ENCODE assay signal across 12 cellular contexts in the genomic region with DNA sequence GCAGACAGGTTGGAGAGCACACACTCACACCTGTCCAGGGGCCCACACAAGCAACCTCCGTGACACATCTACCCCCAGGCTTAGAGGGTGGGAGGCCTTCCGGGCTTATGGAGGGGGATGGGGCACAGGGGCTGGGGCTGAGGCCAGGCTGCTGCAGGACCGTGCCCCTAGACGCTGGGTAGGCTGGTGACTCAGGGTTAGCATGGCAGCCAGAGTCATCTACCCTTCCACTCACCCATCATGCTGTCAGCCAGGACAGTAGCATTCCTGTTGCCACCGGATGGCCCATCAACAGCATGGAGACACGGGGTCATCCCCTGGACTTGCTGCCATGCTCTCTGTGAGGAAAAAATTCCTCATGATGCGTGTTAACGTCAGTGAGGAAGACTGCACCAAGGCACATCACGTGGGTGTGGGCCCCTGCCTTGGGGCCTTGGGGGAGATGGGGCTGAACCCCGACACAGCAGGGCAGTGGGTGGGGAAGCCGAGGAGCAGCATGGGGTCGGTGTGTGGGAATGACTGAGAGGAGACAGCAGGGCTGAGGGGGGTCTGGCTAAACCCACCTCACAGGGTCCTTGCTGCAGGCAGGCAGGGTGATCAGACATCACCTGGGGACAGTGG. TPM values are rescaled to one million over a fixed set of nuclear protein-coding genes. Genes with fewer than 3 reads are reported as not detected.
DNase-seq lines count a peak whose midpoint lies in the region; ATAC-seq and TF ChIP-seq lines count a peak whose summit lies in the region.
"Had no signal": no experiment of that assay in that cellular context is flagged by ENCODE, and none has a peak within 500 bp of the region (broad histone marks: within the 10 kb centered on the region; RNA-seq: fewer than 3 reads in every experiment).

No MANE protein-coding gene starts in this region.

- BruUV-seq in IMR-90 (replicated peaks; lab: Mats Ljungman, UMichigan), result no TSS peak

- ATAC-seq in IMR-90 (ENCODE audit: low read depth) (no peak), HG03139 (IDR thresholded peaks at IDR 0.05; ENCODE audit: unreplicated experiment) (no peak)

- H2BK20ac ChIP-seq in IMR-90 (ENCODE audit: low read depth, low read length), result no peak overlapping the region

- H4K5ac ChIP-seq in IMR-90 (ENCODE audit: low read depth, low read length), result no peak overlapping the region

- H2AK5ac ChIP-seq in IMR-90 (ENCODE audit: low read depth, low read length), result no peak overlapping the region

- no peak overlapping the region for H3K14ac ChIP-seq in IMR-90 (replicated peaks; ENCODE audit: low read depth, low read length)

- H3K9me3 ChIP-seq in IMR-90 (ENCODE audit: control insufficient read depth, insufficient read depth, low read length), result no peaks in the 10 kb centered on the region
- H3K9me3 ChIP-seq: sigmoid colon had no signal

- H3K18ac ChIP-seq in IMR-90 (ENCODE audit: low read depth, low read length), result no peak overlapping the region

- H3K36me3 Mint-ChIP-seq in chondrocyte (ENCODE audit: low read depth), result no peaks in the 10 kb centered on the region
- no peaks in the 10 kb centered on the region for H3K36me3 Mint-ChIP-seq in nephron (ENCODE audit: low read depth)

- 89% methylated on average over 3 of the region's 12 CpGs; no CpG with 5 or more reads in 1 of the 2 experiments for WGBS in IMR-90 (ENCODE audit: extremely low coverage in 2 of 2, insufficient read length in 1 of 2), 2 experiments

- no peaks in the 10 kb centered on the region for H4K20me1 ChIP-seq in IMR-90 (ENCODE audit: insufficient read depth, low read length)

- CTCF ChIA-PET in IMR-90 (lab: Yijun Ruan, JAX), result no interaction called here

- in situ Hi-C loops in IMR-90 (cut with MboI; ENCODE audit: low sequenced_read_pairs), result no loop called here

- H3K36me3 ChIP-seq in IMR-90 (ENCODE audit: control insufficient read depth, insufficient read depth, low read length), result no peaks in the 10 kb centered on the region
- H3K36me3 ChIP-seq: sigmoid colon had no signal

- no peak overlapping the region for H3K56ac ChIP-seq in IMR-90 (ENCODE audit: extremely low read depth, insufficient read depth, low read length)

- H3K23ac ChIP-seq in IMR-90 (ENCODE audit: low read depth, low read length), result no peak overlapping the region

- no peak overlapping the region for H2AK9ac ChIP-seq in IMR-90 (replicated peaks; ENCODE audit: low read depth, low read length, poor library complexity)

- H3K9me1 ChIP-seq in IMR-90 (ENCODE audit: insufficient read depth, low read length), result no peaks in the 10 kb centered on the region

- no peak overlapping the region for H3K27ac Mint-ChIP-seq in chondrocyte (ENCODE audit: unreplicated experiment)
- H3K27ac Mint-ChIP-seq in nephron, result peak overlapping the region in 2 of 3 experiments; percentile 15 to 54
- H3K27ac Mint-ChIP-seq: CD4-positive, alpha-beta T cell; T-helper 2 cell treated with Interferon-gamma antibody and Interleukin-4, amounts not matched to agents 5 μg/mL and 100 μg/mL, for 36 hours had no signal

- no peak overlapping the region for H4K91ac ChIP-seq in IMR-90 (ENCODE audit: insufficient read depth, low read depth, low read length)

- no peak overlapping the region for H2BK5ac ChIP-seq in IMR-90 (ENCODE audit: low read depth, low read length, poor library complexity, severe bottlenecking)

- TF ChIP-seq POLR2A in IMR-90 (IDR thresholded peaks at IDR 0.05; ENCODE audit: low read depth, low read length), result no peak

- TF ChIP-seq CTCF in IMR-90 (conservative IDR thresholded peaks at IDR 0.05; ENCODE audit: low read depth, low read length) (no peak), chondrocyte (IDR thresholded peaks at IDR 0.05) (no peak), nephron (IDR thresholded peaks at IDR 0.05; ENCODE audit: unreplicated experiment in 3 of 3) (no peak)

- no peak for TF ChIP-seq RAD21 in IMR-90 (IDR thresholded peaks at IDR 0.05; ENCODE audit: low read length)

- H3K4me3 Mint-ChIP-seq in chondrocyte (ENCODE audit: unreplicated experiment) (no peak overlapping the region), nephron (no peak overlapping the region)
- H3K4me3 Mint-ChIP-seq: CD4-positive, alpha-beta T cell; T-helper 2 cell treated with Interferon-gamma antibody and Interleukin-4, amounts not matched to agents 5 μg/mL and 100 μg/mL, for 36 hours had no signal

- H3K4me3 ChIP-seq in IMR-90 (ENCODE audit: insufficient read depth, low read depth, low read length), result no peak overlapping the region
- H3K4me3 ChIP-seq: sigmoid colon had no signal

- H3K27me3 Mint-ChIP-seq in chondrocyte (ENCODE audit: low read depth) (no peaks in the 10 kb centered on the region), nephron (ENCODE audit: low read depth) (peaks cover 13% of the 10 kb centered on the region)
- H3K27me3 Mint-ChIP-seq: CD4-positive, alpha-beta T cell had no signal

- H3K4me1 Mint-ChIP-seq in chondrocyte (ENCODE audit: low read depth) (peaks cover 26% of the 10 kb centered on the region), nephron (peaks cover 33% of the 10 kb centered on the region)

- dilution Hi-C loops in IMR-90 (cut with HindIII; ENCODE audit: low sequenced_read_pairs, unreplicated experiment), result no loop called here

- POLR2A ChIA-PET in IMR-90 (lab: Charles Lee; ENCODE audit: unreplicated experiment), result no interaction called here

- H3K27ac ChIP-seq in IMR-90 (ENCODE audit: insufficient read depth, low read length), result no peak overlapping the region
- H3K27ac ChIP-seq: KMS-11 had no signal

- H3K27me3 ChIP-seq in IMR-90 (ENCODE audit: control insufficient read depth, insufficient read depth, low read length), result no peaks in the 10 kb centered on the region; the same call in 1 of the 2 replicates
- H3K27me3 ChIP-seq: sigmoid colon had no signal

- H3K4ac ChIP-seq in IMR-90 (ENCODE audit: low read depth, low read length), result no peak overlapping the region

- H3K9me3 Mint-ChIP-seq in chondrocyte (ENCODE audit: low read depth), result no peaks in the 10 kb centered on the region
- H3K9me3 Mint-ChIP-seq in nephron, result no peaks in the 10 kb centered on the region
- H3K9me3 Mint-ChIP-seq: CD4-positive, alpha-beta T cell; T-helper 2 cell treated with Interferon-gamma antibody and Interleukin-4, amounts not matched to agents 5 μg/mL and 100 μg/mL, for 36 hours had no signal

- no peak overlapping the region for H4K8ac ChIP-seq in IMR-90 (ENCODE audit: low read depth in 2 of 2, low read length in 2 of 2)

- DNase-seq in ELF-1 (ENCODE audit: low read depth, low spot score), result peak; percentile 0
- no peak for DNase-seq in IMR-90
- peak; percentile 72 for DNase-seq in chondrocyte (ENCODE audit: low spot score)
- no peak for DNase-seq in HuH-7 (ENCODE audit: low spot score)
- no peak for DNase-seq in NCI-H2029 (lab: John Stamatoyannopoulos, UW)
- DNase-seq: NCI-H1436 treated with DMSO at 0.1 percent for 48 hours had no signal

- no peaks in the 10 kb centered on the region for H3K79me1 ChIP-seq in IMR-90 (ENCODE audit: low read depth in 1 of 2, low read length in 2 of 2)

- H2BK15ac ChIP-seq in IMR-90 (ENCODE audit: low read depth, low read length), result no peak overlapping the region

- H2BK120ac ChIP-seq in IMR-90 (ENCODE audit: low read depth, low read length), result no peak overlapping the region

- intact Hi-C loops in IMR-90 (cut with micrococcal nuclease), result no loop called here

- no peak overlapping the region for H3K4me2 ChIP-seq in IMR-90 (ENCODE audit: low read depth, low read length)
- H3K4me2 ChIP-seq: KMS-11 had no signal

- no peak overlapping the region for H3K9ac ChIP-seq in IMR-90 (ENCODE audit: low read depth, low read length)
- H3K9ac ChIP-seq: KMS-11 had no signal

- no peaks in the 10 kb centered on the region; the same call in 1 of the 2 replicates for H3K4me1 ChIP-seq in IMR-90 (ENCODE audit: control insufficient read depth, insufficient read depth, low read length)

- peak overlapping the region; percentile 32 for H2AFZ ChIP-seq in IMR-90 (replicated peaks; ENCODE audit: low read length, poor library complexity)

TF ChIP-seq in IMR-90, 13 proteins besides CTCF, POLR2A, EP300 and RAD21:
- no peak for TF ChIP-seq CEBPB (IDR thresholded peaks at IDR 0.05; ENCODE audit: low read depth, low read length)
- TF ChIP-seq USF2 (IDR thresholded peaks at IDR 0.05; ENCODE audit: low read depth, low read length), result no peak
- no peak for TF ChIP-seq MXI1 (IDR thresholded peaks at IDR 0.05; ENCODE audit: borderline replicate concordance, low read depth, low read length)
- no peak for TF ChIP-seq BHLHE40 (IDR thresholded peaks at IDR 0.05; ENCODE audit: low read depth, low read length)
- TF ChIP-seq MAFK (IDR thresholded peaks at IDR 0.05; ENCODE audit: low read depth, low read length), result no peak
- no peak for TF ChIP-seq SMC3 (IDR thresholded peaks at IDR 0.05; ENCODE audit: low read depth, low read length)

RNA-seq across cellular contexts. Expression of gene WNT9A, which starts 52.8 kb away (rescaled TPM):
- 0.18 and 0.28 TPM in 2 replicates for total RNA-seq in IMR-90 (2012; rRNA removed)
- polyA plus RNA-seq in IMR-90 (2012; rRNA removed), result 0.36 and 0.42 TPM in 2 replicates
- polyA plus RNA-seq in IMR-90 (2012; cell fraction: cytosol; rRNA removed), result 0.24 and 0.63 TPM in 2 replicates
- 0.81 and 1.1 TPM in 2 replicates for polyA plus RNA-seq in IMR-90 (2012; cell fraction: nucleus; rRNA removed; ENCODE audit: low replicate concordance)
- total RNA-seq in chondrocyte, result 2.5 to 4.2 TPM (median 2.7 TPM) in 3 replicates
- total RNA-seq: CD4-positive, alpha-beta T cell had no signal

Comparison
In these comparisons a context has a peak if more than half of its experiments do, and no peak if none do; other contexts are left out.
1. DNase-seq: peak in ELF-1 (single experiment) and chondrocyte (single experiment); none in IMR-90 (single experiment), HuH-7 (single experiment) and NCI-H2029 (single experiment).